ENCODE assay signal across 37 cellular contexts in genomic region chr1:11187936-11188335, GRCh38. TPM values are rescaled to one million over a fixed set of nuclear protein-coding genes. Genes with fewer than 3 reads are reported as not detected.
DNase-seq lines count a peak whose midpoint lies in the region; ATAC-seq and TF ChIP-seq lines count a peak whose summit lies in the region.
"Had no signal": no experiment of that assay in that cellular context is flagged by ENCODE, and none has a peak within 500 bp of the region (broad histone marks: within the 10 kb centered on the region; RNA-seq: fewer than 3 reads in every experiment).

No MANE protein-coding gene starts in this region.

- H3K36me3 ChIP-seq in right atrium auricular region: peaks cover 32% of the 10 kb centered on the region
- no peaks in the 10 kb centered on the region for H3K36me3 ChIP-seq in hepatocyte (replicated peaks; ENCODE audit: insufficient read depth, low read depth)
- H3K36me3 ChIP-seq: breast epithelium, colonic mucosa had no signal

- no peak overlapping the region for H2AFZ ChIP-seq in hepatocyte

- DNase-seq in right atrium auricular region (ENCODE audit: low spot score): no peak
- no peak for DNase-seq in Right ventricle myocardium superior
- DNase-seq in hepatocyte (ENCODE audit: low spot score): peak; percentile 22
- peak; percentile 33 for DNase-seq in retinal pigment epithelial cell (ENCODE audit: low read depth)
- no peak for DNase-seq in D341Med (ENCODE audit: low spot score)
- DNase-seq in dedifferentiated amniotic fluid mesenchymal stem cell (ENCODE audit: extremely low spot score): no peak
- DNase-seq: activated CD4-positive, alpha-beta memory T cell treated with anti-CD3 and anti-CD28 coated beads for 36 hours; activated CD8-positive, alpha-beta memory T cell treated with anti-CD3 and anti-CD28 coated beads, Interleukin-2, amount 50 U/mL, for 4 hours; activated naive CD4-positive, alpha-beta T cell treated with anti-CD3 and anti-CD28 coated beads, Interleukin-2, amount 10 ng/mL, durations not matched to agents 7 days and 5 days; AML-193; amniotic stem cell; CD4-positive, alpha-beta memory T cell; colonic mucosa; DMS53; endodermal cell; foreskin keratinocyte; H7; mesendoderm; naive B cell; NCI-H1048; NCI-H187; NCI-H2171; NCI-H524 treated with DMSO at 0.1 percent for 48 hours; occipital lobe; stimulated activated CD4-positive, alpha-beta T cell treated with anti-CD3 and anti-CD28 coated beads, Interleukin-4, amount 100 ng/mL, for 4 hours; stimulated activated naive B cell treated with anti-CD40 and anti-IgM and Interleukin-4, amounts not matched to agents 10 μg/mL and 1 μg/mL and 100 μg/mL, for 72 hours; T-cell; testis had no signal

- H3K27me3 ChIP-seq in right atrium auricular region: no peaks in the 10 kb centered on the region
- no peaks in the 10 kb centered on the region for H3K27me3 ChIP-seq in hepatocyte
- H3K27me3 ChIP-seq: breast epithelium, colonic mucosa, esophagus muscularis mucosa, foreskin keratinocyte, SJSA1, testis, vagina had no signal

- no peaks in the 10 kb centered on the region for H3K9me2 ChIP-seq in hepatocyte (replicated peaks; ENCODE audit: insufficient read depth)

- intact Hi-C loops in Right ventricle myocardium superior (cut with DNase I): no loop called here

- peak overlapping the region; percentile 29 to 70 for H3K27ac ChIP-seq in right atrium auricular region
- peak overlapping the region; percentile 64 for H3K27ac ChIP-seq in hepatocyte
- H3K27ac ChIP-seq: A549, colonic mucosa, esophagus muscularis mucosa, foreskin keratinocyte, SJSA1, vagina had no signal

- peaks cover 3 to 37% of the 10 kb centered on the region in 2 donors for H3K4me1 ChIP-seq in right atrium auricular region
- H3K4me1 ChIP-seq in hepatocyte (ENCODE audit: insufficient read depth): no peaks in the 10 kb centered on the region
- H3K4me1 ChIP-seq: A549, breast epithelium, colonic mucosa, foreskin keratinocyte, SJSA1, vagina had no signal

- H3K4me3 ChIP-seq in right atrium auricular region (no peak overlapping the region), hepatocyte (no peak overlapping the region), retinal pigment epithelial cell (ENCODE audit: low read length) (no peak overlapping the region)
- H3K4me3 ChIP-seq: A549, breast epithelium, colonic mucosa, esophagus muscularis mucosa, SJSA1, testis, vagina had no signal

- no peaks in the 10 kb centered on the region for H4K20me1 ChIP-seq in hepatocyte (ENCODE audit: insufficient read depth, poor library complexity, severe bottlenecking)

- no peak for ATAC-seq in Right ventricle myocardium superior (ENCODE audit: poor library complexity)
- no peak for ATAC-seq in HG03354 (IDR thresholded peaks at IDR 0.05; ENCODE audit: poor library complexity, severe bottlenecking, unreplicated experiment)
- no peak for ATAC-seq in GM21447 (IDR thresholded peaks at IDR 0.05; ENCODE audit: unreplicated experiment)
- ATAC-seq: A549; foreskin keratinocyte; stimulated activated naive B cell treated with anti-CD40 and anti-IgM and Interleukin-4, amounts not matched to agents 10 μg/mL and 1 μg/mL and 100 μg/mL, for 72 hours; T-cell had no signal

- no peaks in the 10 kb centered on the region for H3K79me2 ChIP-seq in hepatocyte

- WGBS in hepatocyte (ENCODE audit: low lambda C conversion rate, missing lambda C conversion rate): 87% methylated on average over 2 of the region's 2 CpGs

- no peak overlapping the region for H3K4me2 ChIP-seq in hepatocyte
- H3K4me2 ChIP-seq: A549 had no signal

- TF ChIP-seq CTCF in right atrium auricular region (IDR thresholded peaks at IDR 0.05) (no peak), hepatocyte (IDR thresholded peaks at IDR 0.05; ENCODE audit: poor library complexity) (no peak), retinal pigment epithelial cell (conservative IDR thresholded peaks at IDR 0.05; ENCODE audit: low read depth, low read length) (no peak)

- H3K9me3 ChIP-seq in right atrium auricular region: no peaks in the 10 kb centered on the region
- H3K9me3 ChIP-seq in hepatocyte (ENCODE audit: low read depth): no peaks in the 10 kb centered on the region
- H3K9me3 ChIP-seq: A549, breast epithelium, colonic mucosa, esophagus muscularis mucosa, SJSA1, testis, vagina had no signal

RNA-seq across cellular contexts. Expression of gene ANGPTL7, which starts 1.2 kb away (rescaled TPM):
- total RNA-seq in right atrium auricular region: 1 to 10 TPM; 1.6 to 4.8 TPM
- total RNA-seq in Right ventricle myocardium superior: 0.89 TPM
- total RNA-seq in hepatocyte: 19.7 and 25.6 TPM in 2 replicates
- polyA plus RNA-seq in hepatocyte: 37.2 and 50.5 TPM in 2 replicates
- total RNA-seq: activated CD4-positive, alpha-beta memory T cell treated with anti-CD3 and anti-CD28 coated beads for 36 hours; activated T-helper 1 cell treated with anti-CD3 and anti-CD28 coated beads, Interleukin-12 subunit alpha, Interleukin-12 subunit beta, Interleukin-2, Interleukin-4 antibody, amounts not matched to agents 30 ng/mL and 10 ng/mL and 1 ng/mL, durations not matched to agents 14 hours and 24 hours and 36 hours; CD4-positive, alpha-beta memory T cell; endodermal cell; foreskin keratinocyte; H7; HT-29; occipital lobe; SJSA1; T-cell; testis had no signal
- polyA plus RNA-seq: A549; CD4-positive, alpha-beta memory T cell; foreskin keratinocyte had no signal

Comparison
In these comparisons a context has a peak if more than half of its experiments do, and no peak if none do; other contexts are left out.
1. DNase-seq: peak in hepatocyte (single experiment) and retinal pigment epithelial cell (single experiment); none in right atrium auricular region (single experiment), Right ventricle myocardium superior (single experiment), D341Med (single experiment) and dedifferentiated amniotic fluid mesenchymal stem cell (single experiment).